In genomic region chr1:240190881-240191385, GRCh38 we compare ENCODE assay signal across 8 cellular contexts.
DNase-seq lines count a peak whose midpoint lies in the region; ATAC-seq and FAIRE-seq lines count a peak whose summit lies in the region.

No MANE protein-coding gene starts in this region.

- FAIRE-seq in TTC549 (lab: Jason Lieb, UNC): peak; percentile 93

- no peak for ATAC-seq in HG03135 (IDR thresholded peaks at IDR 0.05; ENCODE audit: unreplicated experiment)

- peak; percentile 10 for DNase-seq in NCI-H2029 treated with DMSO at 0.1 percent for 48 hours (lab: John Stamatoyannopoulos, UW)
- DNase-seq in NCI-H2029 (lab: John Stamatoyannopoulos, UW): no peak
- peak; percentile 56 for DNase-seq in NCI-H1092 (lab: John Stamatoyannopoulos, UW)
- DNase-seq in kidney tubule cell (ENCODE audit: low spot score): peak; percentile 91
- DNase-seq in GM19240 (ENCODE audit: insufficient read length, low spot score): no peak
- DNase-seq in NOMO-1 treated with DMSO at 0.1 percent for 48 hours (lab: John Stamatoyannopoulos, UW; ENCODE audit: unreplicated experiment): no peak

Comparison
In these comparisons a context has a peak if more than half of its experiments do, and no peak if none do; other contexts are left out.
1. DNase-seq: peak in NCI-H2029 treated with DMSO at 0.1 percent for 48 hours (single experiment), NCI-H1092 (single experiment) and kidney tubule cell (single experiment); none in NCI-H2029 (single experiment), GM19240 (single experiment) and NOMO-1 treated with DMSO at 0.1 percent for 48 hours (single experiment).